ENCODE assay signal across 8 cellular contexts in the genomic region with DNA sequence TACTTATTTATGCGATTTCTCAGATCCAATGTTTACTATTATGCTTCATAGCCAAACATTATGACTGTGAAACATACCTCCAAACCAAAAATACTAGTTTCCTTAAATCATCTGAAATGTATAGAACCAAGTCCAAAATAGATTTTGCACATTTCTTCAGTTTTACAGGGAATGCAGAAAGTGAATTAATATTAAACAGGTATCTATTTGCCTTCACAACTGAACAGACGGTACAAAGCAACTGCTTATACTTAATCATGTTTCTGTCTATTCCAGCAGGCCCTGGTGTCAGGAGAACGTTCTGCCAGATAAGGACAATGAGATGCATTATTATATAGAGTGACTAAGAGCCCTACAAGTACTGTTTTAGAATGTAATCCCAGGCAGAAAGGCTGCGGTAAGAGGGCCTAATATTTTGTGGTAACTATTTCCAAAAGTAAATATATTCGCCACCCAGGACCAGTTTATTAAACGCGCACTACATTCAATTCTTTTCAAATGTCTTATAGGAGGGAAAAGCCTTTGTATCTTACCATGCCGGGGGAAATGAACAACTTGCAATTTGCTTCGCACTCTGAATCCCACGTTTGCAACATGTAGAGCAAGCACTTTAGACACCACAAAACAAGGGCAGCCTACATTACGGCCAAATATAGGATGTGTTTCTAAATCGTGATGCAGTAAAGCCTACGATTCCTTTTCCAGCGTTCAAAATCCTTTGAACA. TPM values are rescaled to one million over a fixed set of nuclear protein-coding genes. Genes with fewer than 3 reads are reported as not detected.
DNase-seq lines count a peak whose midpoint lies in the region; ATAC-seq and TF ChIP-seq lines count a peak whose summit lies in the region.

No MANE protein-coding gene starts in this region.

- H3K9me3 Mint-ChIP-seq in activated CD4-positive, alpha-beta memory T cell treated with anti-CD3 and anti-CD28 coated beads for 36 hours, result no peaks in the 10 kb centered on the region

- H3K4me1 Mint-ChIP-seq in activated CD4-positive, alpha-beta memory T cell treated with anti-CD3 and anti-CD28 coated beads for 36 hours (ENCODE audit: low read depth), result peaks cover 43% of the 10 kb centered on the region

- POLR2A ChIA-PET in activated CD4-positive, alpha-beta memory T cell treated with anti-CD3 and anti-CD28 coated beads for 36 hours (lab: Charles Lee), result interaction anchor here (0.9 to 3.0 kb wide), 4 partner anchors 40 to 128 kb away, joined by 3 to 23 read pairs (median 3); a partner anchor contains a TSS

- no peaks in the 10 kb centered on the region for H3K27me3 ChIP-seq in hepatocyte
- H3K27me3 ChIP-seq in skeletal muscle satellite cell (ENCODE audit: control insufficient read depth, insufficient read depth, low read length), result no peaks in the 10 kb centered on the region

- peak overlapping the region; percentile 95 for H3K9ac ChIP-seq in skeletal muscle satellite cell (ENCODE audit: low read depth, low read length)

- 10% methylated on average over 14 of the region's 14 CpGs for WGBS in hepatocyte (ENCODE audit: low lambda C conversion rate, missing lambda C conversion rate)

- H3K9me3 ChIP-seq in hepatocyte (ENCODE audit: low read depth) (no peaks in the 10 kb centered on the region), skeletal muscle satellite cell (replicated peaks; ENCODE audit: low read length) (no peaks in the 10 kb centered on the region)

- peaks cover 37% of the 10 kb centered on the region for H4K20me1 ChIP-seq in hepatocyte (ENCODE audit: insufficient read depth, poor library complexity, severe bottlenecking)

- H3K36me3 Mint-ChIP-seq in activated CD4-positive, alpha-beta memory T cell treated with anti-CD3 and anti-CD28 coated beads for 36 hours, result no peaks in the 10 kb centered on the region

- H2AFZ ChIP-seq in hepatocyte, result no peak overlapping the region

- CTCF ChIA-PET in activated CD4-positive, alpha-beta memory T cell treated with anti-CD3 and anti-CD28 coated beads for 36 hours (lab: Charles Lee), result interaction anchor here (1.4 kb wide), 1 partner anchor 65 kb away, joined by 9 read pairs; no protein-coding TSS in a partner anchor

- no peaks in the 10 kb centered on the region for H3K27me3 Mint-ChIP-seq in activated CD4-positive, alpha-beta memory T cell treated with anti-CD3 and anti-CD28 coated beads for 36 hours

- no peaks in the 10 kb centered on the region for H3K9me2 ChIP-seq in hepatocyte (replicated peaks; ENCODE audit: insufficient read depth)

- ATAC-seq in GM21737 (IDR thresholded peaks at IDR 0.05; ENCODE audit: unreplicated experiment) (no peak), GM19395 (IDR thresholded peaks at IDR 0.05; ENCODE audit: unreplicated experiment) (no peak)

- no peak for TF ChIP-seq CTCF in hepatocyte (IDR thresholded peaks at IDR 0.05; ENCODE audit: poor library complexity)

- DNase-seq in DMS 273 (lab: John Stamatoyannopoulos, UW; ENCODE audit: unreplicated experiment) (peak; percentile 61), Kasumi-1 (lab: John Stamatoyannopoulos, UW) (peak; percentile 29 to 36), hepatocyte (ENCODE audit: low spot score) (peak; percentile 33)
- no peak for DNase-seq in activated CD4-positive, alpha-beta memory T cell treated with anti-CD3 and anti-CD28 coated beads for 36 hours
- no peak for DNase-seq in stimulated activated CD4-positive, alpha-beta T cell treated with anti-CD3 and anti-CD28 coated beads, Interleukin-4, amount 100 ng/mL, for 1 hour

- H3K27ac Mint-ChIP-seq in activated CD4-positive, alpha-beta memory T cell treated with anti-CD3 and anti-CD28 coated beads for 36 hours, result peak overlapping the region; percentile 64

- H3K36me3 ChIP-seq in hepatocyte (replicated peaks; ENCODE audit: insufficient read depth, low read depth), result no peaks in the 10 kb centered on the region
- peaks cover 14% of the 10 kb centered on the region for H3K36me3 ChIP-seq in skeletal muscle satellite cell (ENCODE audit: insufficient read depth, low read length)

- peak overlapping the region; percentile 99 for H3K27ac ChIP-seq in hepatocyte

- intact Hi-C loops in activated CD4-positive, alpha-beta memory T cell treated with anti-CD3 and anti-CD28 coated beads for 36 hours (cut with micrococcal nuclease), result loop anchor here (2.0 to 5.0 kb wide), 4 partner anchors 101 to 363 kb away; a partner anchor contains a TSS

- H3K4me3 Mint-ChIP-seq in activated CD4-positive, alpha-beta memory T cell treated with anti-CD3 and anti-CD28 coated beads for 36 hours, result peak overlapping the region; percentile 91

- H3K79me2 ChIP-seq in hepatocyte, result peaks cover 58% of the 10 kb centered on the region

- H3K4me1 ChIP-seq in hepatocyte (ENCODE audit: insufficient read depth) (peaks cover 22% of the 10 kb centered on the region), skeletal muscle satellite cell (ENCODE audit: control insufficient read depth, insufficient read depth, low read length) (peaks cover 45% of the 10 kb centered on the region)

- peak overlapping the region; percentile 82 for H3K4me3 ChIP-seq in hepatocyte
- peak overlapping the region; percentile 76 for H3K4me3 ChIP-seq in skeletal muscle satellite cell (ENCODE audit: low read length)

- peak overlapping the region; percentile 81 for H3K4me2 ChIP-seq in hepatocyte
- H3K4me2 ChIP-seq in skeletal muscle satellite cell (ENCODE audit: low read length), result peak overlapping the region; percentile 84

RNA-seq across cellular contexts. Expression of a gene that starts 1.5 kb away (rescaled TPM):
- 10 to 100 TPM; 62.1 to 70.9 TPM for total RNA-seq in activated CD4-positive, alpha-beta memory T cell treated with anti-CD3 and anti-CD28 coated beads for 36 hours
- total RNA-seq in hepatocyte, result 109 and 137 TPM in 2 replicates
- 76.5 and 110 TPM in 2 replicates for polyA plus RNA-seq in hepatocyte
- total RNA-seq in skeletal muscle satellite cell (2012; rRNA removed), result 282 and 318 TPM in 2 replicates

Comparison
In these comparisons a context has a peak if more than half of its experiments do, and no peak if none do; other contexts are left out.
1. DNase-seq: peak in DMS 273 (single experiment), Kasumi-1 (2 of 2) and hepatocyte (single experiment); none in activated CD4-positive, alpha-beta memory T cell treated with anti-CD3 and anti-CD28 coated beads for 36 hours (single experiment) and stimulated activated CD4-positive, alpha-beta T cell treated with anti-CD3 and anti-CD28 coated beads, Interleukin-4, amount 100 ng/mL, for 1 hour (single experiment).